In genomic region chr1:30798389-30798951, GRCh38 we compare ENCODE assay signal across 13 cellular contexts. TPM values are rescaled to one million over a fixed set of nuclear protein-coding genes. Genes with fewer than 3 reads are reported as not detected.
DNase-seq lines count a peak whose midpoint lies in the region; TF ChIP-seq lines count a peak whose summit lies in the region.
"Had no signal": no experiment of that assay in that cellular context is flagged by ENCODE, and none has a peak within 500 bp of the region (broad histone marks: within the 10 kb centered on the region; RNA-seq: fewer than 3 reads in every experiment).

No MANE protein-coding gene starts in this region.

- no peak overlapping the region for H4K91ac ChIP-seq in neuronal stem cell (ENCODE audit: low read depth, low read length, poor library complexity)

- H3K9ac ChIP-seq in neuronal stem cell (ENCODE audit: low read depth, low read length, poor library complexity) = no peak overlapping the region

- peak overlapping the region; percentile 72 for H3K18ac ChIP-seq in neuronal stem cell (ENCODE audit: low read length)

- H3K4me2 ChIP-seq in neuronal stem cell (ENCODE audit: insufficient read depth, low read length, poor library complexity, severe bottlenecking) = no peak overlapping the region
- H3K4me2 ChIP-seq: GM23338 had no signal

- H3K4ac ChIP-seq in neuronal stem cell (ENCODE audit: low read length) = no peak overlapping the region

- in situ Hi-C loops in GM13976 (cut with MboI; ENCODE audit: low sequenced_read_pairs, unreplicated experiment) = no loop called here

- TF ChIP-seq CTCF in GM13976 (IDR thresholded peaks at IDR 0.05; ENCODE audit: borderline replicate concordance, control extremely low read depth, extremely low read depth, insufficient read depth, missing control alignments) = no peak

- H4K8ac ChIP-seq in neuronal stem cell (ENCODE audit: low read depth, low read length) = no peak overlapping the region

- no peak overlapping the region for H3K14ac ChIP-seq in neuronal stem cell (ENCODE audit: low read length)

- no peak overlapping the region for H2BK5ac ChIP-seq in neuronal stem cell (ENCODE audit: low read length)

- H3K79me1 ChIP-seq in neuronal stem cell (ENCODE audit: low read depth, low read length) = no peaks in the 10 kb centered on the region

- peaks cover 5 to 15% of the 10 kb centered on the region in 2 donors for H3K4me1 ChIP-seq in neuronal stem cell (ENCODE audit: control insufficient read depth in 2 of 2, insufficient read depth in 1 of 2, low read depth in 1 of 2, low read length in 2 of 2)

- H2AFZ ChIP-seq in neuronal stem cell (ENCODE audit: low read length) = no peak overlapping the region

- no CpG with 5 or more reads among the region's 7 CpGs for WGBS in neuronal stem cell (ENCODE audit: extremely low coverage in 2 of 2, insufficient read length in 2 of 2, insufficient replicate concordance in 1 of 2), 2 donors

- H3K4me3 ChIP-seq in neuronal stem cell (ENCODE audit: low read length in 2 of 2) = no peak overlapping the region
- H3K4me3 ChIP-seq: GM23338 had no signal

- no peaks in the 10 kb centered on the region for H3K9me3 ChIP-seq in neuronal stem cell (replicated peaks in 1 of 2; ENCODE audit: control insufficient read depth in 2 of 2, insufficient read depth in 1 of 2, low read depth in 1 of 2, low read length in 2 of 2)

- no peaks in the 10 kb centered on the region for H3K36me3 ChIP-seq in neuronal stem cell (replicated peaks in 1 of 2; ENCODE audit: control insufficient read depth in 2 of 2, insufficient read depth in 2 of 2, low read length in 2 of 2)

- no peak overlapping the region for H3K27ac ChIP-seq in neuronal stem cell (replicated peaks; ENCODE audit: low read length)
- H3K27ac ChIP-seq: 22Rv1, VCaP had no signal

- no peak overlapping the region for H2BK12ac ChIP-seq in neuronal stem cell (ENCODE audit: low read length)

- no peak overlapping the region for H2BK120ac ChIP-seq in neuronal stem cell (ENCODE audit: low read depth, low read length)

- no peak overlapping the region for H3K23ac ChIP-seq in neuronal stem cell (ENCODE audit: low read depth, low read length, poor library complexity)

- DNase-seq in NCI-H2196 (lab: John Stamatoyannopoulos, UW; ENCODE audit: unreplicated experiment) = peak; percentile 20
- no peak for DNase-seq in NCI-H2196 treated with DMSO at 0.1 percent for 48 hours (lab: John Stamatoyannopoulos, UW; ENCODE audit: unreplicated experiment)
- peak; percentile 97 for DNase-seq in foreskin melanocyte
- DNase-seq in neuronal stem cell (ENCODE audit: low spot score) = no peak
- DNase-seq in ureter (ENCODE audit: low spot score) = peak; percentile 73
- no peak for DNase-seq in SIG-M5 (lab: John Stamatoyannopoulos, UW)
- no peak for DNase-seq in GM13976 (ENCODE audit: low spot score)
- DNase-seq in HK-2 (ENCODE audit: unreplicated experiment) = no peak
- DNase-seq: NCI-H526 treated with DMSO at 0.1 percent for 48 hours; stimulated activated naive CD8-positive, alpha-beta T cell treated with anti-CD3 and anti-CD28 coated beads, Interleukin-15, amount 100 ng/mL, for 72 hours had no signal

- no peak overlapping the region for H2AK5ac ChIP-seq in neuronal stem cell (ENCODE audit: low read depth, low read length)

- no peaks in the 10 kb centered on the region for H3K27me3 ChIP-seq in neuronal stem cell (ENCODE audit: control insufficient read depth in 3 of 3, insufficient read depth in 3 of 3, low read depth in 1 of 3, low read length in 3 of 3)

- H2BK15ac ChIP-seq in neuronal stem cell (ENCODE audit: low read length) = peak overlapping the region; percentile 22

RNA-seq across cellular contexts. Expression of gene LAPTM5, which starts 40.9 kb away (rescaled TPM):
- 0.15 TPM for polyA plus RNA-seq in neuronal stem cell (2013, experiment 1 of 2)
- 0.10 TPM for polyA plus RNA-seq in neuronal stem cell (2013, experiment 2 of 2)
- 34.2 TPM for total RNA-seq in ureter
- total RNA-seq: GM23338 had no signal

Comparison
In these comparisons a context has a peak if more than half of its experiments do, and no peak if none do; other contexts are left out.
1. DNase-seq: peak in NCI-H2196 (single experiment), foreskin melanocyte (single experiment) and ureter (single experiment); none in NCI-H2196 treated with DMSO at 0.1 percent for 48 hours (single experiment), neuronal stem cell (single experiment), SIG-M5 (single experiment), GM13976 (single experiment) and HK-2 (single experiment).